Comparison of ENCODE assay signal across 1 cellular context in the genomic region with DNA sequence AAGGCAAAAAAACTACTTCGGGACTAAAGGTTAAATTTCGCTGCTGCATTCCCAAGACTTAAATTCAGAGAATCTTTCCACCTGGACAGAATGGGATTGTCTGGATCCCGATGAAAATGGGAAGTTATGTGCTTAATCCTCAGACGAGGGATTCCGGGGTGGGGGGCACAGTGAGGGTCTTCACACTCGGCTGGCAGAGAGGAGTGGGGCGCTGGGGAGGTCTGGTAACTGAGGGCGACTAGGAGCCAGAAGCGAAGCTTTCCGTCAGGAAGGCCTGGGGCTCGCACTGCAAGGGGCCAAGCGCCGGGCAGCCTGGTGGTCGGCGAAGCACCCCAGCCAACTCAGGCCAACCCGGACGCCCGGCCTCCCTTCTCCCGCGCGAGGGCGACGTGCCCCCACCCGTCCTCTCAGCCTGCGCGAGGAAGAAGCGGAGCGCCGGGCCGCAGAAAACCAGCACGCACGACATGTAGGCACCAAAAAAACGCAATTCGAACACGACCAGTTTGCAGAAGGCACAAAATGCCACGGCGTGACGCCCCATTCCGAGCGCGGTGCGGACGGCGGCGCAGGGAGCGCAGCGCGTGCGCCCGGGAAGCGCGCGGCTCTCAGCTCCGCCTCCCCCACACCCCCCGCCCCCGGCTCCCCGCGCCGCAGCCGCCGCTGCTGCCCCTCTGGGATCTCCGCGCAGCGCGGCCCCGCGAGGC.
TF ChIP-seq lines count a peak whose summit lies in the region.

No MANE protein-coding gene starts in this region.

TF ChIP-seq in HepG2, 621 proteins besides CTCF, POLR2A, EP300 and RAD21 (continued from another document and continues in another):
- no peak for TF ChIP-seq SIX4 (CRISPR knock-in tag; IDR thresholded peaks at IDR 0.05)
- TF ChIP-seq, protein P1, sequence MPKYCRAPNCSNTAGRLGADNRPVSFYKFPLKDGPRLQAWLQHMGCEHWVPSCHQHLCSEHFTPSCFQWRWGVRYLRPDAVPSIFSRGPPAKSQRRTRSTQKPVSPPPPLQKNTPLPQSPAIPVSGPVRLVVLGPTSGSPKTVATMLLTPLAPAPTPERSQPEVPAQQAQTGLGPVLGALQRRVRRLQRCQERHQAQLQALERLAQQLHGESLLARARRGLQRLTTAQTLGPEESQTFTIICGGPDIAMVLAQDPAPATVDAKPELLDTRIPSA (CRISPR knock-in tag; IDR thresholded peaks at IDR 0.05; ENCODE audit: borderline replicate concordance), result 0 out of 2 replicates have a peak, but pooled peaks have one; percentile 83
- peak; percentile 83; the same call in 1 of the 2 replicates for TF ChIP-seq ZNF274 (CRISPR knock-in tag; IDR thresholded peaks at IDR 0.05)
- no peak for TF ChIP-seq ATF1 (CRISPR knock-in tag; IDR thresholded peaks at IDR 0.05)
- peak; percentile 68 for TF ChIP-seq FOXO1 (CRISPR knock-in tag; IDR thresholded peaks at IDR 0.05)
- TF ChIP-seq ZNF670 (CRISPR knock-in tag; IDR thresholded peaks at IDR 0.05; ENCODE audit: borderline replicate concordance), result peak; percentile 82; the same call in 1 of the 2 replicates
- TF ChIP-seq CREB1 (IDR thresholded peaks at IDR 0.05), result no peak
- TF ChIP-seq CREB1 (CRISPR knock-in tag; IDR thresholded peaks at IDR 0.05), result no peak
- no peak for TF ChIP-seq NR2F6 (IDR thresholded peaks at IDR 0.05)
- TF ChIP-seq NR2F6 (CRISPR knock-in tag; IDR thresholded peaks at IDR 0.05), result peak; percentile 34; the same call in 1 of the 2 replicates
- TF ChIP-seq, protein P2, sequence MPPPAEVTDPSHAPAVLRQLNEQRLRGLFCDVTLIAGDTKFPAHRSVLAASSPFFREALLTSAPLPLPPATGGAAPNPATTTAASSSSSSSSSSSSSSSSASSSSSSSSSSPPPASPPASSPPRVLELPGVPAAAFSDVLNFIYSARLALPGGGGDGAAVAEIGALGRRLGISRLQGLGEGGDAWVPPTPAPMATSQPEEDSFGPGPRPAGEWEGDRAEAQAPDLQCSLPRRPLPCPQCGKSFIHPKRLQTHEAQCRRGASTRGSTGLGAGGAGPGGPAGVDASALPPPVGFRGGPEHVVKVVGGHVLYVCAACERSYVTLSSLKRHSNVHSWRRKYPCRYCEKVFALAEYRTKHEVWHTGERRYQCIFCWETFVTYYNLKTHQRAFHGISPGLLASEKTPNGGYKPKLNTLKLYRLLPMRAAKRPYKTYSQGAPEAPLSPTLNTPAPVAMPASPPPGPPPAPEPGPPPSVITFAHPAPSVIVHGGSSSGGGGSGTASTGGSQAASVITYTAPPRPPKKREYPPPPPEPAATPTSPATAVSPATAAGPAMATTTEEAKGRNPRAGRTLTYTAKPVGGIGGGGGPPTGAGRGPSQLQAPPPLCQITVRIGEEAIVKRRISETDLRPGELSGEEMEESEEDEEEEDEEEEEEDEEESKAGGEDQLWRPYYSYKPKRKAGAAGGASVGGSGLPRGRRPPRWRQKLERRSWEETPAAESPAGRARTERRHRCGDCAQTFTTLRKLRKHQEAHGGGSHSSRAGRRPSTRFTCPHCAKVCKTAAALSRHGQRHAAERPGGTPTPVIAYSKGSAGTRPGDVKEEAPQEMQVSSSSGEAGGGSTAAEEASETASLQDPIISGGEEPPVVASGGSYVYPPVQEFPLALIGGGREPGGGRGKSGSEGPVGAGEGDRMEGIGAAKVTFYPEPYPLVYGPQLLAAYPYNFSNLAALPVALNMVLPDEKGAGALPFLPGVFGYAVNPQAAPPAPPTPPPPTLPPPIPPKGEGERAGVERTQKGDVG (CRISPR knock-in tag; IDR thresholded peaks at IDR 0.05; ENCODE audit: borderline replicate concordance), result peak; percentile 58; the same call in 1 of the 2 replicates
- TF ChIP-seq FOXM1 (CRISPR knock-in tag; IDR thresholded peaks at IDR 0.05), result 0 out of 2 replicates have a peak, but pooled peaks have one; percentile 27
- TF ChIP-seq, protein P3, sequence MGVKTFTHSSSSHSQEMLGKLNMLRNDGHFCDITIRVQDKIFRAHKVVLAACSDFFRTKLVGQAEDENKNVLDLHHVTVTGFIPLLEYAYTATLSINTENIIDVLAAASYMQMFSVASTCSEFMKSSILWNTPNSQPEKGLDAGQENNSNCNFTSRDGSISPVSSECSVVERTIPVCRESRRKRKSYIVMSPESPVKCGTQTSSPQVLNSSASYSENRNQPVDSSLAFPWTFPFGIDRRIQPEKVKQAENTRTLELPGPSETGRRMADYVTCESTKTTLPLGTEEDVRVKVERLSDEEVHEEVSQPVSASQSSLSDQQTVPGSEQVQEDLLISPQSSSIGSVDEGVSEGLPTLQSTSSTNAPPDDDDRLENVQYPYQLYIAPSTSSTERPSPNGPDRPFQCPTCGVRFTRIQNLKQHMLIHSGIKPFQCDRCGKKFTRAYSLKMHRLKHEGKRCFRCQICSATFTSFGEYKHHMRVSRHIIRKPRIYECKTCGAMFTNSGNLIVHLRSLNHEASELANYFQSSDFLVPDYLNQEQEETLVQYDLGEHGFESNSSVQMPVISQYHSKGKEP (CRISPR knock-in tag; IDR thresholded peaks at IDR 0.05), result peak; percentile 33; the same call in 1 of the 2 replicates
- TF ChIP-seq TARDBP (CRISPR knock-in tag; IDR thresholded peaks at IDR 0.05), result no peak
- TF ChIP-seq IKZF1 (IDR thresholded peaks at IDR 0.05), result no peak
- TF ChIP-seq, protein P4, sequence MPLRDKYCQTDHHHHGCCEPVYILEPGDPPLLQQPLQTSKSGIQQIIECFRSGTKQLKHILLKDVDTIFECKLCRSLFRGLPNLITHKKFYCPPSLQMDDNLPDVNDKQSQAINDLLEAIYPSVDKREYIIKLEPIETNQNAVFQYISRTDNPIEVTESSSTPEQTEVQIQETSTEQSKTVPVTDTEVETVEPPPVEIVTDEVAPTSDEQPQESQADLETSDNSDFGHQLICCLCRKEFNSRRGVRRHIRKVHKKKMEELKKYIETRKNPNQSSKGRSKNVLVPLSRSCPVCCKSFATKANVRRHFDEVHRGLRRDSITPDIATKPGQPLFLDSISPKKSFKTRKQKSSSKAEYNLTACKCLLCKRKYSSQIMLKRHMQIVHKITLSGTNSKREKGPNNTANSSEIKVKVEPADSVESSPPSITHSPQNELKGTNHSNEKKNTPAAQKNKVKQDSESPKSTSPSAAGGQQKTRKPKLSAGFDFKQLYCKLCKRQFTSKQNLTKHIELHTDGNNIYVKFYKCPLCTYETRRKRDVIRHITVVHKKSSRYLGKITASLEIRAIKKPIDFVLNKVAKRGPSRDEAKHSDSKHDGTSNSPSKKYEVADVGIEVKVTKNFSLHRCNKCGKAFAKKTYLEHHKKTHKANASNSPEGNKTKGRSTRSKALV (CRISPR knock-in tag; IDR thresholded peaks at IDR 0.05), result peak; percentile 60; the same call in 1 of the 2 replicates
- no peak for TF ChIP-seq PHB2 (IDR thresholded peaks at IDR 0.05; ENCODE audit: partially characterized antibody)
- TF ChIP-seq, protein P5, sequence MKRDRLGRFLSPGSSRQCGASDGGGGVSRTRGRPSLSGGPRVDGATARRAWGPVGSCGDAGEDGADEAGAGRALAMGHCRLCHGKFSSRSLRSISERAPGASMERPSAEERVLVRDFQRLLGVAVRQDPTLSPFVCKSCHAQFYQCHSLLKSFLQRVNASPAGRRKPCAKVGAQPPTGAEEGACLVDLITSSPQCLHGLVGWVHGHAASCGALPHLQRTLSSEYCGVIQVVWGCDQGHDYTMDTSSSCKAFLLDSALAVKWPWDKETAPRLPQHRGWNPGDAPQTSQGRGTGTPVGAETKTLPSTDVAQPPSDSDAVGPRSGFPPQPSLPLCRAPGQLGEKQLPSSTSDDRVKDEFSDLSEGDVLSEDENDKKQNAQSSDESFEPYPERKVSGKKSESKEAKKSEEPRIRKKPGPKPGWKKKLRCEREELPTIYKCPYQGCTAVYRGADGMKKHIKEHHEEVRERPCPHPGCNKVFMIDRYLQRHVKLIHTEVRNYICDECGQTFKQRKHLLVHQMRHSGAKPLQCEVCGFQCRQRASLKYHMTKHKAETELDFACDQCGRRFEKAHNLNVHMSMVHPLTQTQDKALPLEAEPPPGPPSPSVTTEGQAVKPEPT (CRISPR knock-in tag; IDR thresholded peaks at IDR 0.05; ENCODE audit: low read depth), result peak; percentile 31; the same call in 1 of the 2 replicates
- TF ChIP-seq, protein P6, sequence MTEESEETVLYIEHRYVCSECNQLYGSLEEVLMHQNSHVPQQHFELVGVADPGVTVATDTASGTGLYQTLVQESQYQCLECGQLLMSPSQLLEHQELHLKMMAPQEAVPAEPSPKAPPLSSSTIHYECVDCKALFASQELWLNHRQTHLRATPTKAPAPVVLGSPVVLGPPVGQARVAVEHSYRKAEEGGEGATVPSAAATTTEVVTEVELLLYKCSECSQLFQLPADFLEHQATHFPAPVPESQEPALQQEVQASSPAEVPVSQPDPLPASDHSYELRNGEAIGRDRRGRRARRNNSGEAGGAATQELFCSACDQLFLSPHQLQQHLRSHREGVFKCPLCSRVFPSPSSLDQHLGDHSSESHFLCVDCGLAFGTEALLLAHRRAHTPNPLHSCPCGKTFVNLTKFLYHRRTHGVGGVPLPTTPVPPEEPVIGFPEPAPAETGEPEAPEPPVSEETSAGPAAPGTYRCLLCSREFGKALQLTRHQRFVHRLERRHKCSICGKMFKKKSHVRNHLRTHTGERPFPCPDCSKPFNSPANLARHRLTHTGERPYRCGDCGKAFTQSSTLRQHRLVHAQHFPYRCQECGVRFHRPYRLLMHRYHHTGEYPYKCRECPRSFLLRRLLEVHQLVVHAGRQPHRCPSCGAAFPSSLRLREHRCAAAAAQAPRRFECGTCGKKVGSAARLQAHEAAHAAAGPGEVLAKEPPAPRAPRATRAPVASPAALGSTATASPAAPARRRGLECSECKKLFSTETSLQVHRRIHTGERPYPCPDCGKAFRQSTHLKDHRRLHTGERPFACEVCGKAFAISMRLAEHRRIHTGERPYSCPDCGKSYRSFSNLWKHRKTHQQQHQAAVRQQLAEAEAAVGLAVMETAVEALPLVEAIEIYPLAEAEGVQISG (CRISPR knock-in tag; IDR thresholded peaks at IDR 0.05), result peak; percentile 26; the same call in 1 of the 2 replicates
- TF ChIP-seq FOXA3 (CRISPR knock-in tag; IDR thresholded peaks at IDR 0.05), result no peak; the same call in 1 of the 2 replicates
- peak; percentile 74 for TF ChIP-seq ZNF292 (CRISPR knock-in tag; IDR thresholded peaks at IDR 0.05; ENCODE audit: borderline replicate concordance, low read depth)
- peak; percentile 83; the same call in 1 of the 2 replicates for TF ChIP-seq CHCHD3 (CRISPR knock-in tag; IDR thresholded peaks at IDR 0.05)
- TF ChIP-seq ZBTB20 (CRISPR knock-in tag; IDR thresholded peaks at IDR 0.05; ENCODE audit: borderline replicate concordance, low read depth), result peak; percentile 60; the same call in 1 of the 2 replicates
- 0 out of 2 replicates have a peak, but pooled peaks have one; percentile 27 for TF ChIP-seq ZNF441 (CRISPR knock-in tag; IDR thresholded peaks at IDR 0.05; ENCODE audit: borderline replicate concordance)
- TF ChIP-seq, protein P7, sequence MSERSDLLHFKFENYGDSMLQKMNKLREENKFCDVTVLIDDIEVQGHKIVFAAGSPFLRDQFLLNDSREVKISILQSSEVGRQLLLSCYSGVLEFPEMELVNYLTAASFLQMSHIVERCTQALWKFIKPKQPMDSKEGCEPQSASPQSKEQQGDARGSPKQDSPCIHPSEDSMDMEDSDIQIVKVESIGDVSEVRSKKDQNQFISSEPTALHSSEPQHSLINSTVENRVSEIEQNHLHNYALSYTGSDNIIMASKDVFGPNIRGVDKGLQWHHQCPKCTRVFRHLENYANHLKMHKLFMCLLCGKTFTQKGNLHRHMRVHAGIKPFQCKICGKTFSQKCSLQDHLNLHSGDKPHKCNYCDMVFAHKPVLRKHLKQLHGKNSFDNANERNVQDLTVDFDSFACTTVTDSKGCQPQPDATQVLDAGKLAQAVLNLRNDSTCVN (CRISPR knock-in tag; IDR thresholded peaks at IDR 0.05; ENCODE audit: borderline replicate concordance), result peak; percentile 46; the same call in 1 of the 2 replicates
- TF ChIP-seq, protein P8, sequence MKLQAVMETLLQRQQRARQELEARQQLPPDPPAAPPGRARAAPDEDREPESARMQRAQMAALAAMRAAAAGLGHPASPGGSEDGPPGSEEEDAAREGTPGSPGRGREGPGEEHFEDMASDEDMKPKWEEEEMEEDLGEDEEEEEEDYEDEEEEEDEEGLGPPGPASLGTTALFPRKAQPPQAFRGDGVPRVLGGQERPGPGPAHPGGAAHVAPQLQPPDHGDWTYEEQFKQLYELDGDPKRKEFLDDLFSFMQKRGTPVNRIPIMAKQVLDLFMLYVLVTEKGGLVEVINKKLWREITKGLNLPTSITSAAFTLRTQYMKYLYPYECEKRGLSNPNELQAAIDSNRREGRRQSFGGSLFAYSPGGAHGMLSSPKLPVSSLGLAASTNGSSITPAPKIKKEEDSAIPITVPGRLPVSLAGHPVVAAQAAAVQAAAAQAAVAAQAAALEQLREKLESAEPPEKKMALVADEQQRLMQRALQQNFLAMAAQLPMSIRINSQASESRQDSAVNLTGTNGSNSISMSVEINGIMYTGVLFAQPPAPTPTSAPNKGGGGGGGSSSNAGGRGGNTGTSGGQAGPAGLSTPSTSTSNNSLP (IDR thresholded peaks at IDR 0.05; ENCODE audit: low read depth, low read length), result no peak
- TF ChIP-seq NFE2L2 (IDR thresholded peaks at IDR 0.05; ENCODE audit: low read length), result no peak
- TF ChIP-seq ZNF839 (CRISPR knock-in tag; IDR thresholded peaks at IDR 0.05; ENCODE audit: borderline replicate concordance), result peak; percentile 80; the same call in 1 of the 2 replicates
- no peak for TF ChIP-seq MAFG (CRISPR knock-in tag; IDR thresholded peaks at IDR 0.05)
- no peak for TF ChIP-seq NR3C1 (CRISPR knock-in tag; IDR thresholded peaks at IDR 0.05)
- TF ChIP-seq HDAC6 (IDR thresholded peaks at IDR 0.05; ENCODE audit: low read depth, low read length), result no peak
- TF ChIP-seq, protein P9, sequence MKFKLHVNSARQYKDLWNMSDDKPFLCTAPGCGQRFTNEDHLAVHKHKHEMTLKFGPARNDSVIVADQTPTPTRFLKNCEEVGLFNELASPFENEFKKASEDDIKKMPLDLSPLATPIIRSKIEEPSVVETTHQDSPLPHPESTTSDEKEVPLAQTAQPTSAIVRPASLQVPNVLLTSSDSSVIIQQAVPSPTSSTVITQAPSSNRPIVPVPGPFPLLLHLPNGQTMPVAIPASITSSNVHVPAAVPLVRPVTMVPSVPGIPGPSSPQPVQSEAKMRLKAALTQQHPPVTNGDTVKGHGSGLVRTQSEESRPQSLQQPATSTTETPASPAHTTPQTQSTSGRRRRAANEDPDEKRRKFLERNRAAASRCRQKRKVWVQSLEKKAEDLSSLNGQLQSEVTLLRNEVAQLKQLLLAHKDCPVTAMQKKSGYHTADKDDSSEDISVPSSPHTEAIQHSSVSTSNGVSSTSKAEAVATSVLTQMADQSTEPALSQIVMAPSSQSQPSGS (CRISPR knock-in tag; IDR thresholded peaks at IDR 0.05), result no peak
- no peak for TF ChIP-seq KDM6A (CRISPR knock-in tag; IDR thresholded peaks at IDR 0.05; ENCODE audit: low read depth)
- TF ChIP-seq MBNL3 (CRISPR knock-in tag; conservative IDR thresholded peaks at IDR 0.05), result no peak
- no peak for TF ChIP-seq NFRKB (IDR thresholded peaks at IDR 0.05)
- TF ChIP-seq SALL1 (CRISPR knock-in tag; IDR thresholded peaks at IDR 0.05), result peak; percentile 74
- TF ChIP-seq MTF1 (CRISPR knock-in tag; IDR thresholded peaks at IDR 0.05), result no peak
- peak; percentile 78; the same call in 1 of the 2 replicates for TF ChIP-seq ZNF768 (CRISPR knock-in tag; IDR thresholded peaks at IDR 0.05)
- 0 out of 2 replicates have a peak, but pooled peaks have one; percentile 30 for TF ChIP-seq PCBP1 (IDR thresholded peaks at IDR 0.05; ENCODE audit: borderline replicate concordance, low read depth, low read length)
- TF ChIP-seq NCOR1 (IDR thresholded peaks at IDR 0.05; ENCODE audit: borderline replicate concordance, low read length), result no peak
- no peak; the same call in 1 of the 2 replicates for TF ChIP-seq TOPORS (CRISPR knock-in tag; IDR thresholded peaks at IDR 0.05)
- TF ChIP-seq SYNCRIP (IDR thresholded peaks at IDR 0.05; ENCODE audit: insufficient read depth, low read depth, low read length), result no peak
- no peak for TF ChIP-seq SIX1 (CRISPR knock-in tag; IDR thresholded peaks at IDR 0.05; ENCODE audit: borderline replicate concordance)
- 0 out of 2 replicates have a peak, but pooled peaks have one; percentile 16 for TF ChIP-seq ZNF644 (CRISPR knock-in tag; IDR thresholded peaks at IDR 0.05; ENCODE audit: low read depth)
- no peak for TF ChIP-seq ELF4 (CRISPR knock-in tag; IDR thresholded peaks at IDR 0.05; ENCODE audit: borderline replicate concordance)
